ENCODE assay signal across 2 cellular contexts in genomic region chr1:85571181-85571540, GRCh38.
TF ChIP-seq lines count a peak whose summit lies in the region.

No MANE protein-coding gene starts in this region.

TF ChIP-seq in IMR-90, 13 proteins besides CTCF, POLR2A, EP300 and RAD21 (continued from another document):
- TF ChIP-seq RFX5 (IDR thresholded peaks at IDR 0.05; ENCODE audit: low read depth, low read length), result no peak
- no peak for TF ChIP-seq ELK1 (IDR thresholded peaks at IDR 0.05; ENCODE audit: borderline replicate concordance, low read depth, low read length)
- TF ChIP-seq SMC3 (IDR thresholded peaks at IDR 0.05; ENCODE audit: low read depth, low read length), result no peak
- TF ChIP-seq USF2 (IDR thresholded peaks at IDR 0.05; ENCODE audit: low read depth, low read length), result no peak
- no peak for TF ChIP-seq MAZ (IDR thresholded peaks at IDR 0.05; ENCODE audit: borderline replicate concordance, low read depth, low read length)
- TF ChIP-seq CEBPB (IDR thresholded peaks at IDR 0.05; ENCODE audit: low read depth, low read length), result no peak

TF ChIP-seq in SK-N-SH treated with all-trans-retinoic acid at 6 μM for 48 hours, 23 proteins besides CTCF, POLR2A, EP300 and RAD21 (continued from another document):
- no peak for TF ChIP-seq PATZ1 (CRISPR knock-in tag; IDR thresholded peaks at IDR 0.05; ENCODE audit: borderline replicate concordance)
- no peak for TF ChIP-seq SNAI2 (CRISPR knock-in tag; IDR thresholded peaks at IDR 0.05)
- TF ChIP-seq ARNTL (CRISPR knock-in tag; IDR thresholded peaks at IDR 0.05; ENCODE audit: borderline replicate concordance, low read depth), result no peak
- no peak for TF ChIP-seq ZFP3 (CRISPR knock-in tag; IDR thresholded peaks at IDR 0.05)
- TF ChIP-seq ESRRG (CRISPR knock-in tag; IDR thresholded peaks at IDR 0.05), result no peak
- no peak for TF ChIP-seq ZNF8 (CRISPR knock-in tag; IDR thresholded peaks at IDR 0.05)
- no peak for TF ChIP-seq ISL1 (CRISPR knock-in tag; IDR thresholded peaks at IDR 0.05)
- TF ChIP-seq ZC3H10 (CRISPR knock-in tag; IDR thresholded peaks at IDR 0.05), result no peak
- no peak for TF ChIP-seq POU6F1 (CRISPR knock-in tag; IDR thresholded peaks at IDR 0.05; ENCODE audit: borderline replicate concordance, low read depth)
